Comparison of ENCODE assay signal across 1 cellular context in genomic region chr5:177452688-177453638, GRCh38.
TF ChIP-seq lines count a peak whose summit lies in the region.

No MANE protein-coding gene starts in this region.

TF ChIP-seq in endothelial cell of umbilical vein, 7 proteins besides CTCF, POLR2A, EP300 and RAD21:
- TF ChIP-seq MAX (IDR thresholded peaks at IDR 0.05; ENCODE audit: insufficient read depth, insufficient read length) (peak; percentile 77), FOS (IDR thresholded peaks at IDR 0.05; ENCODE audit: borderline replicate concordance, insufficient read depth, low read length) (no peak), EZH2 (IDR thresholded peaks at IDR 0.05; ENCODE audit: borderline replicate concordance, low read depth, low read length, severe bottlenecking) (no peak)
